ENCODE assay signal across 18 cellular contexts in genomic region chr20:25461281-25461650, GRCh38.
"Had no signal": no experiment of that assay in that cellular context is flagged by ENCODE, and none has a peak within 500 bp of the region (broad histone marks: within the 10 kb centered on the region; RNA-seq: fewer than 3 reads in every experiment).

No MANE protein-coding gene starts in this region.

- H3K4me1 ChIP-seq: esophagus squamous epithelium, gastroesophageal sphincter, sigmoid colon, tibial artery, upper lobe of left lung, uterus had no signal

- H3K4me3 ChIP-seq: esophagus squamous epithelium, gastroesophageal sphincter, hepatocyte, lung, sigmoid colon, tibial artery, upper lobe of left lung, uterus had no signal

- H3K9me3 ChIP-seq: esophagus squamous epithelium, gastroesophageal sphincter, sigmoid colon, tibial artery, upper lobe of left lung, uterus had no signal

- H3K27me3 ChIP-seq: esophagus squamous epithelium, gastroesophageal sphincter, hepatocyte, sigmoid colon, tibial artery, upper lobe of left lung, uterus had no signal

- H3K36me3 ChIP-seq: uterus had no signal

- H3K4me1 Mint-ChIP-seq: naive B cell, nephron had no signal

- H3K4me2 ChIP-seq: hepatocyte had no signal

- FAIRE-seq: small intestine had no signal

- H3K36me3 Mint-ChIP-seq: naive B cell had no signal

- H3K27ac ChIP-seq: esophagus squamous epithelium, hepatocyte, sigmoid colon, tibial artery, uterus had no signal

- DNase-seq: effector memory CD8-positive, alpha-beta T cell; esophagus squamous epithelium; foreskin fibroblast; left colon; left ventricle myocardium superior; mesenchymal stem cell; naive B cell; small intestine; stimulated activated CD4-positive, alpha-beta T cell treated with anti-CD3 and anti-CD28 coated beads, Interleukin-2, amount 100 ng/mL, for 48 hours; stimulated activated naive CD8-positive, alpha-beta T cell treated with anti-CD3 and anti-CD28 coated beads, Interleukin-15, Interleukin-2, amounts not matched to agents 100 U/mL and 50 U/mL, for 24 hours; uterus had no signal

- H3K27ac Mint-ChIP-seq: effector memory CD8-positive, alpha-beta T cell; nephron had no signal

- ATAC-seq: effector memory CD8-positive, alpha-beta T cell; left colon; stimulated activated naive CD8-positive, alpha-beta T cell treated with anti-CD3 and anti-CD28 coated beads, Interleukin-15, Interleukin-2, amounts not matched to agents 100 U/mL and 50 U/mL, for 24 hours had no signal

- H3K79me2 ChIP-seq: hepatocyte had no signal

- H3K4me3 Mint-ChIP-seq: effector memory CD8-positive, alpha-beta T cell; naive B cell; nephron had no signal

- H2AFZ ChIP-seq: hepatocyte had no signal

- H3K9me3 Mint-ChIP-seq: effector memory CD8-positive, alpha-beta T cell; naive B cell; nephron had no signal
